In genomic region chr2:179081954-179082353, GRCh38 we compare ENCODE assay signal across 10 cellular contexts. TPM values are rescaled to one million over a fixed set of nuclear protein-coding genes. Genes with fewer than 3 reads are reported as not detected.
"Had no signal": no experiment of that assay in that cellular context is flagged by ENCODE, and none has a peak within 500 bp of the region (broad histone marks: within the 10 kb centered on the region; RNA-seq: fewer than 3 reads in every experiment).

No MANE protein-coding gene starts in this region.

- H3K4me3 ChIP-seq: GM23248, GM23338, HAP-1 had no signal

- H3K4me1 ChIP-seq: HAP-1 had no signal

- DNase-seq: GM23248, GOT3, H7, H9, HFFc6 had no signal

- H3K9ac ChIP-seq: GM23248 had no signal

- H3K4me2 ChIP-seq: GM23338 had no signal

- FAIRE-seq: H1, H54 had no signal

- H2AFZ ChIP-seq: GM23248, GM23338 had no signal

- H3K36me3 ChIP-seq: HAP-1 had no signal

- ATAC-seq: GM23338, HCT116 had no signal

- H3K27ac ChIP-seq: GM23248 had no signal

RNA-seq across cellular contexts. Expression of gene CCDC141, which starts 32.0 kb away (rescaled TPM):
- total RNA-seq: GM23248 had no signal
- polyA plus RNA-seq: GM23248 had no signal
